In genomic region chr6:20952605-20953004, GRCh38 we compare ENCODE assay signal across 8 cellular contexts.
DNase-seq lines count a peak whose midpoint lies in the region; ATAC-seq and TF ChIP-seq lines count a peak whose summit lies in the region.

No MANE protein-coding gene starts in this region.

- ATAC-seq in foreskin keratinocyte: peak; percentile 98
- no peak for ATAC-seq in upper lobe of left lung (ENCODE audit: low FRiP score in 2 of 2)

- no peaks in the 10 kb centered on the region for H3K27me3 ChIP-seq in AG04450 (ENCODE audit: control insufficient read depth, insufficient read depth, low read length)
- no peaks in the 10 kb centered on the region for H3K27me3 ChIP-seq in SJCRH30
- no peaks in the 10 kb centered on the region for H3K27me3 ChIP-seq in foreskin keratinocyte
- no peaks in the 10 kb centered on the region for H3K27me3 ChIP-seq in upper lobe of left lung

- 81 to 82% methylated on average over 4 of the region's 4 CpGs for WGBS in upper lobe of left lung, 2 donors

- no peak for TF ChIP-seq POLR2A in upper lobe of left lung (IDR thresholded peaks at IDR 0.05)

- CTCF ChIA-PET in AG04450 (lab: Charles Lee): no interaction called here

- TF ChIP-seq EP300 in upper lobe of left lung (IDR thresholded peaks at IDR 0.05): no peak

- no peak overlapping the region for H3K4me3 ChIP-seq in AG04450 (ENCODE audit: low read depth, low read length)
- no peak overlapping the region for H3K4me3 ChIP-seq in SJCRH30
- H3K4me3 ChIP-seq in upper lobe of left lung: no peak overlapping the region

- H3K4me1 ChIP-seq in SJCRH30: no peaks in the 10 kb centered on the region; the same call in 1 of the 2 replicates
- H3K4me1 ChIP-seq in foreskin keratinocyte: peaks cover 9% of the 10 kb centered on the region
- no peaks in the 10 kb centered on the region for H3K4me1 ChIP-seq in upper lobe of left lung

- TF ChIP-seq CTCF in AG04450 (IDR thresholded peaks at IDR 0.05; ENCODE audit: low read depth, low read length) (no peak), foreskin keratinocyte (conservative IDR thresholded peaks at IDR 0.05) (no peak), upper lobe of left lung (IDR thresholded peaks at IDR 0.05) (no peak)

- POLR2A ChIA-PET in AG04450 (lab: Yijun Ruan, JAX): interaction anchor here (0.6 kb wide), 1 partner anchor 636 kb away, joined by 7 read pairs; no protein-coding TSS in a partner anchor

- H3K27ac ChIP-seq in AG04450 (ENCODE audit: low read depth, low read length) (no peak overlapping the region), SJCRH30 (no peak overlapping the region), foreskin keratinocyte (peak overlapping the region; percentile 15), upper lobe of left lung (no peak overlapping the region)

- no peaks in the 10 kb centered on the region; the same call in 1 of the 2 replicates for H3K36me3 ChIP-seq in SJCRH30
- peaks cover 0 to 6% (median 0%) of the 10 kb centered on the region in 4 donors for H3K36me3 ChIP-seq in upper lobe of left lung

- H3K9me3 ChIP-seq in AG04450 (ENCODE audit: control insufficient read depth, insufficient read depth, low read length) (no peaks in the 10 kb centered on the region), SJCRH30 (replicated peaks) (no peaks in the 10 kb centered on the region), upper lobe of left lung (no peaks in the 10 kb centered on the region)

- DNase-seq in AG04450 (ENCODE audit: low read depth, low spot score) (peak; percentile 7), HCEC 1CT (peak; percentile 62), SJCRH30 (peak; percentile 3 to 10), foreskin keratinocyte (peak; percentile 71 to 85), DMS79 treated with DMSO at 0.1 percent for 48 hours (lab: John Stamatoyannopoulos, UW) (no peak), upper lobe of left lung (no peak), NCI-H510A (lab: John Stamatoyannopoulos, UW) (no peak)
- no peak for DNase-seq in stimulated activated CD4-positive, alpha-beta T cell treated with anti-CD3 and anti-CD28 coated beads, Interleukin-1b, Interleukin-23, amount 100 ng/mL, for 48 hours

Comparison
In these comparisons a context has a peak if more than half of its experiments do, and no peak if none do; other contexts are left out.
1. DNase-seq: peak in AG04450 (single experiment), HCEC 1CT (single experiment), SJCRH30 (2 of 2) and foreskin keratinocyte (2 of 2); none in stimulated activated CD4-positive, alpha-beta T cell treated with anti-CD3 and anti-CD28 coated beads, Interleukin-1b, Interleukin-23, amount 100 ng/mL, for 48 hours (single experiment), DMS79 treated with DMSO at 0.1 percent for 48 hours (single experiment), upper lobe of left lung (0 of 2) and NCI-H510A (single experiment).